23 cellular contexts compared by ENCODE assay signal in the genomic region with DNA sequence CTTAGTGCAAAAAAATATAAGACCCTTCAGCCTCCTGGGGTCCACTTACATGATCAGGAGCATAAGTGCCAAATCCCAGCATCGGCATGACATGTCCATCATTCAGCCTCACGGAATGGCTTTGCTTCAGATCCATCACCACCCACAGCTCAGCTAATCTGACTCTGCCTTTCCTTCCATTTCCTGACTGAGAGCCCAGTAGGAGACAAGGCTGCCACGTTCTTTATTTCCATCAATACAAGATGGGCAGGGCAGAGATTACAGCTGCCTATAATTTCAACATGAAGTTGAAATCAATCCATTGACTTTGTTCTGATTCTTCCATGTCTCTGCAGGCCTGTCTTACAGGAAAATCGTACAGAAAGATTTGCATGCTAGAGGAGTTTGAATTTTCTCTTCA.
"Had no signal": no experiment of that assay in that cellular context is flagged by ENCODE, and none has a peak within 500 bp of the region (broad histone marks: within the 10 kb centered on the region; RNA-seq: fewer than 3 reads in every experiment).

No MANE protein-coding gene starts in this region.

- H3K9me3 ChIP-seq: SJSA1 had no signal

- H3K27ac ChIP-seq: HL-60, KMS-11, SJSA1, SK-N-MC had no signal

- H3K4me3 Mint-ChIP-seq: IgD-negative memory B cell had no signal

- H3K27me3 ChIP-seq: SJSA1 had no signal

- H3K27ac Mint-ChIP-seq: IgD-negative memory B cell had no signal

- DNase-seq: Kasumi-1, MM.1S, NCI-H1092 treated with DMSO at 0.1 percent for 48 hours, NCI-H1436, NCI-H1694, NCI-H187 treated with DMSO at 0.1 percent for 48 hours, NCI-H2081, NCI-H2107, NCI-H226, NCI-H446, NCI-H510A, NCI-H524 treated with DMSO at 0.1 percent for 48 hours, NCI-H69, NCI-H774, Right ventricle myocardium superior, RPMI8226, SIG-M5 had no signal

- ATAC-seq: K562 had no signal

- H3K4me3 ChIP-seq: K562, SJSA1, SK-N-MC had no signal

- H3K36me3 Mint-ChIP-seq: IgD-negative memory B cell had no signal
